Comparison of ENCODE assay signal across 25 cellular contexts in genomic region chr10:88181902-88182671, GRCh38.
DNase-seq lines count a peak whose midpoint lies in the region; ATAC-seq and TF ChIP-seq lines count a peak whose summit lies in the region.
"Had no signal": no experiment of that assay in that cellular context is flagged by ENCODE, and none has a peak within 500 bp of the region (broad histone marks: within the 10 kb centered on the region; RNA-seq: fewer than 3 reads in every experiment).

No MANE protein-coding gene starts in this region.

- ATAC-seq in activated T-helper 17 cell treated with anti-CD3 and anti-CD28 coated beads, Interleukin-2, amount 50 U/mL, for 72 hours (replicated peaks) = peak; percentile 52
- ATAC-seq in gastrocnemius medialis (no peak), GM18498 (IDR thresholded peaks at IDR 0.05; ENCODE audit: unreplicated experiment) (no peak)
- ATAC-seq: GM23338; stimulated activated naive B cell treated with anti-CD40 and anti-IgM and Interleukin-4, amounts not matched to agents 10 μg/mL and 1 μg/mL and 100 μg/mL, for 72 hours had no signal

- no peaks in the 10 kb centered on the region for H3K9me3 ChIP-seq in CD8-positive, alpha-beta memory T cell (ENCODE audit: low read length)
- H3K9me3 ChIP-seq in gastrocnemius medialis = no peaks in the 10 kb centered on the region
- H3K9me3 ChIP-seq: Peyer's patch, testis had no signal

- no peaks in the 10 kb centered on the region for H3K36me3 Mint-ChIP-seq in activated T-helper 17 cell treated with anti-CD3 and anti-CD28 coated beads, Interleukin-2, amount 50 U/mL, for 72 hours (ENCODE audit: low read depth)
- H3K36me3 Mint-ChIP-seq in CD8-positive, alpha-beta memory T cell = peaks cover 0 to 20% (median 0%) of the 10 kb centered on the region in 3 donors

- H3K4me3 ChIP-seq in CD8-positive, alpha-beta memory T cell (ENCODE audit: low read length) = no peak overlapping the region
- H3K4me3 ChIP-seq in gastrocnemius medialis = no peak overlapping the region
- H3K4me3 ChIP-seq: BLaER1 treated with 17β-estradiol and CSF1 and Interleukin-3, amounts not matched to agents 10 nM and 100 nM; GM23338; Peyer's patch; SJSA1; testis had no signal

- no peak overlapping the region for H3K27ac Mint-ChIP-seq in activated T-helper 17 cell treated with anti-CD3 and anti-CD28 coated beads, Interleukin-2, amount 50 U/mL, for 72 hours
- no peak overlapping the region for H3K27ac Mint-ChIP-seq in CD8-positive, alpha-beta memory T cell
- H3K27ac Mint-ChIP-seq: activated naive CD4-positive, alpha-beta T cell treated with anti-CD3 and anti-CD28 coated beads, Interleukin-2, amount 10 ng/mL, durations not matched to agents 7 days and 5 days; dendritic cell treated with granulocyte-macrophage colony-stimulating factor and Interleukin-4, amounts not matched to agents 40 ng/mL and 50 ng/mL, for 4 days; GM23338; IgD-negative memory B cell; stimulated activated naive B cell treated with anti-CD40 and anti-IgM and Interleukin-4, amounts not matched to agents 10 μg/mL and 1 μg/mL and 100 μg/mL, for 72 hours had no signal

- H3K36me3 ChIP-seq in CD8-positive, alpha-beta memory T cell (ENCODE audit: insufficient read depth, low read length) = no peaks in the 10 kb centered on the region
- H3K36me3 ChIP-seq in gastrocnemius medialis = no peaks in the 10 kb centered on the region
- H3K36me3 ChIP-seq: BLaER1 treated with 17β-estradiol and CSF1 and Interleukin-3, amounts not matched to agents 10 nM and 100 nM; Peyer's patch; SJSA1 had no signal

- TF ChIP-seq CTCF in gastrocnemius medialis (IDR thresholded peaks at IDR 0.05 in 4 of 5, conservative IDR thresholded peaks at IDR 0.05 in 1 of 5) = no peak

- H3K9me3 Mint-ChIP-seq in activated T-helper 17 cell treated with anti-CD3 and anti-CD28 coated beads, Interleukin-2, amount 50 U/mL, for 72 hours = peaks cover 15% of the 10 kb centered on the region
- peaks cover 3 to 11% (median 7%) of the 10 kb centered on the region in 5 donors for H3K9me3 Mint-ChIP-seq in CD8-positive, alpha-beta memory T cell
- H3K9me3 Mint-ChIP-seq: GM23338 had no signal

- no peaks in the 10 kb centered on the region for H3K27me3 ChIP-seq in CD8-positive, alpha-beta memory T cell (ENCODE audit: insufficient read depth, low read length, poor library complexity, severe bottlenecking)
- no peaks in the 10 kb centered on the region for H3K27me3 ChIP-seq in gastrocnemius medialis
- H3K27me3 ChIP-seq: BLaER1 treated with 17β-estradiol and CSF1 and Interleukin-3, amounts not matched to agents 10 nM and 100 nM; Peyer's patch; SJSA1; testis had no signal

- H3K27ac ChIP-seq in CD8-positive, alpha-beta memory T cell (ENCODE audit: low read depth, low read length) = no peak overlapping the region
- no peak overlapping the region for H3K27ac ChIP-seq in gastrocnemius medialis
- H3K27ac ChIP-seq: BLaER1 treated with 17β-estradiol and CSF1 and Interleukin-3, amounts not matched to agents 10 nM and 100 nM; Peyer's patch; SJSA1; testis had no signal

- POLR2A ChIA-PET in CD8-positive, alpha-beta memory T cell (lab: Charles Lee) = no interaction called here

- H3K4me1 ChIP-seq in CD8-positive, alpha-beta memory T cell (ENCODE audit: insufficient read depth, low read length) = no peaks in the 10 kb centered on the region
- H3K4me1 ChIP-seq in gastrocnemius medialis = no peaks in the 10 kb centered on the region
- H3K4me1 ChIP-seq: BLaER1 treated with 17β-estradiol and CSF1 and Interleukin-3, amounts not matched to agents 10 nM and 100 nM; Peyer's patch; SJSA1; testis had no signal

- H3K27me3 Mint-ChIP-seq in activated T-helper 17 cell treated with anti-CD3 and anti-CD28 coated beads, Interleukin-2, amount 50 U/mL, for 72 hours = no peaks in the 10 kb centered on the region
- H3K27me3 Mint-ChIP-seq in CD8-positive, alpha-beta memory T cell = no peaks in the 10 kb centered on the region
- H3K27me3 Mint-ChIP-seq: activated naive CD4-positive, alpha-beta T cell treated with anti-CD3 and anti-CD28 coated beads, Interleukin-2, amount 10 ng/mL, durations not matched to agents 7 days and 5 days; dendritic cell treated with granulocyte-macrophage colony-stimulating factor and Interleukin-4, amounts not matched to agents 40 ng/mL and 50 ng/mL, for 4 days; IgD-negative memory B cell had no signal

- in situ Hi-C loops in gastrocnemius medialis (cut with MboI; ENCODE audit: low sequenced_read_pairs in 4 of 4) = no loop called here

- no peaks in the 10 kb centered on the region for H3K4me1 Mint-ChIP-seq in activated T-helper 17 cell treated with anti-CD3 and anti-CD28 coated beads, Interleukin-2, amount 50 U/mL, for 72 hours
- H3K4me1 Mint-ChIP-seq in CD8-positive, alpha-beta memory T cell = peaks cover 2 to 10% (median 4%) of the 10 kb centered on the region in 3 donors
- H3K4me1 Mint-ChIP-seq: activated naive CD4-positive, alpha-beta T cell treated with anti-CD3 and anti-CD28 coated beads, Interleukin-2, amount 10 ng/mL, durations not matched to agents 7 days and 5 days; GM23338 had no signal

- H3K4me3 Mint-ChIP-seq in activated T-helper 17 cell treated with anti-CD3 and anti-CD28 coated beads, Interleukin-2, amount 50 U/mL, for 72 hours = no peak overlapping the region
- H3K4me3 Mint-ChIP-seq in CD8-positive, alpha-beta memory T cell = no peak overlapping the region
- H3K4me3 Mint-ChIP-seq: activated naive CD4-positive, alpha-beta T cell treated with anti-CD3 and anti-CD28 coated beads, Interleukin-2, amount 10 ng/mL, durations not matched to agents 7 days and 5 days; dendritic cell treated with granulocyte-macrophage colony-stimulating factor and Interleukin-4, amounts not matched to agents 40 ng/mL and 50 ng/mL, for 4 days; GM23338; IgD-negative memory B cell; stimulated activated naive B cell treated with anti-CD40 and anti-IgM and Interleukin-4, amounts not matched to agents 10 μg/mL and 1 μg/mL and 100 μg/mL, for 72 hours had no signal

- TF ChIP-seq POLR2A in gastrocnemius medialis (IDR thresholded peaks at IDR 0.05) = no peak

- DNase-seq in DMS79 (lab: John Stamatoyannopoulos, UW) (peak; percentile 92), NCI-H1105 treated with DMSO at 0.1 percent for 48 hours (lab: John Stamatoyannopoulos, UW) (peak; percentile 93), NCI-H2227 (lab: John Stamatoyannopoulos, UW; ENCODE audit: unreplicated experiment) (peak; percentile 71), gastrocnemius medialis (no peak)
- no peak for DNase-seq in CD8-positive, alpha-beta memory T cell
- no peak for DNase-seq in activated CD4-positive, CD25-positive, alpha-beta regulatory T cell treated with anti-CD3 and anti-CD28 coated beads, Interleukin-2, amount 50 U/mL, for 72 hours
- DNase-seq: ACHN; activated CD4-positive, alpha-beta T cell treated with anti-CD3 and anti-CD28 coated beads for 4 hours; activated naive CD4-positive, alpha-beta T cell treated with anti-CD3 and anti-CD28 coated beads, Interleukin-2, amount 10 ng/mL, durations not matched to agents 7 days and 5 days; activated T-cell treated with anti-CD3 and anti-CD28 coated beads, Interleukin-2, amount 50 U/mL, for 48 hours; anterior cingulate cortex; glutamatergic neuron; kidney glomerular epithelial cell; Peyer's patch; small intestine; stimulated activated CD4-positive, alpha-beta T cell treated with anti-CD3 and anti-CD28 coated beads, Interleukin-2, amount 100 ng/mL, for 24 hours; stimulated activated naive B cell treated with anti-CD40 and anti-IgM and Interleukin-4, amounts not matched to agents 10 μg/mL and 1 μg/mL and 100 μg/mL, for 72 hours; testis had no signal

- CTCF ChIA-PET in CD8-positive, alpha-beta memory T cell (lab: Charles Lee) = no interaction called here

- intact Hi-C loops in gastrocnemius medialis (cut with DNase I; ENCODE audit: low total_unique reads) = no loop called here

Comparison
In these comparisons a context has a peak if more than half of its experiments do, and no peak if none do; other contexts are left out.
1. DNase-seq: peak in DMS79 (single experiment), NCI-H1105 treated with DMSO at 0.1 percent for 48 hours (single experiment) and NCI-H2227 (single experiment); none in CD8-positive, alpha-beta memory T cell (0 of 5), activated CD4-positive, CD25-positive, alpha-beta regulatory T cell treated with anti-CD3 and anti-CD28 coated beads, Interleukin-2, amount 50 U/mL, for 72 hours (single experiment) and gastrocnemius medialis (0 of 2).